ENCODE assay signal across 19 cellular contexts in genomic region chr17:64159051-64159590, GRCh38. TPM values are rescaled to one million over a fixed set of nuclear protein-coding genes. Genes with fewer than 3 reads are reported as not detected.
DNase-seq lines count a peak whose midpoint lies in the region; ATAC-seq and TF ChIP-seq lines count a peak whose summit lies in the region.
"Had no signal": no experiment of that assay in that cellular context is flagged by ENCODE, and none has a peak within 500 bp of the region (broad histone marks: within the 10 kb centered on the region; RNA-seq: fewer than 3 reads in every experiment).

No MANE protein-coding gene starts in this region.

- H3K4me3 ChIP-seq in left ventricle myocardium inferior (no peak overlapping the region), hepatocyte (no peak overlapping the region), prostate gland (no peak overlapping the region)
- H3K4me3 ChIP-seq: spleen had no signal

- peak overlapping the region; percentile 96 for H3K27ac ChIP-seq in left ventricle myocardium inferior (replicated peaks)
- peak overlapping the region; percentile 70 for H3K27ac ChIP-seq in hepatocyte
- peak overlapping the region; percentile 57 to 80 for H3K27ac ChIP-seq in prostate gland
- H3K27ac ChIP-seq: spleen had no signal

- no peak for ATAC-seq in activated CD4-positive, alpha-beta T cell treated with anti-CD3 and anti-CD28 coated beads for 36 hours
- ATAC-seq in stimulated activated naive CD8-positive, alpha-beta T cell treated with anti-CD3 and anti-CD28 coated beads, Interleukin-15, amount 100 ng/mL, for 72 hours: no peak
- ATAC-seq: left colon had no signal

- 73% methylated on average over 12 of the region's 12 CpGs for WGBS in hepatocyte (ENCODE audit: low lambda C conversion rate, missing lambda C conversion rate)
- 17% methylated on average over 12 of the region's 12 CpGs for WGBS in prostate gland

- intact Hi-C loops in left ventricle myocardium inferior (cut with micrococcal nuclease) (no loop called here), cardiac septum (cut with DNase I) (no loop called here), prostate gland (cut with DNase I) (no loop called here)
- intact Hi-C loops in activated CD4-positive, alpha-beta T cell treated with anti-CD3 and anti-CD28 coated beads for 36 hours (cut with DNase I, micrococcal nuclease): no loop called here

- H3K27me3 ChIP-seq in left ventricle myocardium inferior (ENCODE audit: low read depth) (no peaks in the 10 kb centered on the region), hepatocyte (no peaks in the 10 kb centered on the region), prostate gland (replicated peaks; ENCODE audit: insufficient read depth) (no peaks in the 10 kb centered on the region)
- H3K27me3 ChIP-seq: BE2C, spleen had no signal

- H3K4me1 Mint-ChIP-seq in activated CD4-positive, alpha-beta T cell treated with anti-CD3 and anti-CD28 coated beads for 36 hours: peaks cover 5% of the 10 kb centered on the region
- no peaks in the 10 kb centered on the region for H3K4me1 Mint-ChIP-seq in stimulated activated naive CD8-positive, alpha-beta T cell treated with anti-CD3 and anti-CD28 coated beads, Interleukin-15, amount 100 ng/mL, for 72 hours

- peak overlapping the region; percentile 22 for H3K4me2 ChIP-seq in hepatocyte

- peaks cover 4% of the 10 kb centered on the region for H3K36me3 Mint-ChIP-seq in activated CD4-positive, alpha-beta T cell treated with anti-CD3 and anti-CD28 coated beads for 36 hours (ENCODE audit: low read depth)

- H3K9me3 ChIP-seq in left ventricle myocardium inferior (replicated peaks) (no peaks in the 10 kb centered on the region), hepatocyte (ENCODE audit: low read depth) (no peaks in the 10 kb centered on the region), prostate gland (no peaks in the 10 kb centered on the region)
- H3K9me3 ChIP-seq: BE2C, spleen had no signal

- H3K4me3 Mint-ChIP-seq in activated CD4-positive, alpha-beta T cell treated with anti-CD3 and anti-CD28 coated beads for 36 hours: no peak overlapping the region
- H3K4me3 Mint-ChIP-seq in stimulated activated naive CD8-positive, alpha-beta T cell treated with anti-CD3 and anti-CD28 coated beads, Interleukin-15, amount 100 ng/mL, for 72 hours: no peak overlapping the region

- CTCF ChIA-PET in activated CD4-positive, alpha-beta T cell treated with anti-CD3 and anti-CD28 coated beads for 36 hours (lab: Charles Lee): interaction anchor here (1.2 kb wide), 1 partner anchor 109 kb away, joined by 3 read pairs; no protein-coding TSS in a partner anchor

- H3K27ac Mint-ChIP-seq in activated CD4-positive, alpha-beta T cell treated with anti-CD3 and anti-CD28 coated beads for 36 hours: no peak overlapping the region
- no peak overlapping the region for H3K27ac Mint-ChIP-seq in stimulated activated naive CD8-positive, alpha-beta T cell treated with anti-CD3 and anti-CD28 coated beads, Interleukin-15, amount 100 ng/mL, for 72 hours

- no peaks in the 10 kb centered on the region for H4K20me1 ChIP-seq in hepatocyte (ENCODE audit: insufficient read depth, poor library complexity, severe bottlenecking)

- no peaks in the 10 kb centered on the region for H3K9me3 Mint-ChIP-seq in activated CD4-positive, alpha-beta T cell treated with anti-CD3 and anti-CD28 coated beads for 36 hours (ENCODE audit: low read depth)
- no peaks in the 10 kb centered on the region for H3K9me3 Mint-ChIP-seq in stimulated activated naive CD8-positive, alpha-beta T cell treated with anti-CD3 and anti-CD28 coated beads, Interleukin-15, amount 100 ng/mL, for 72 hours

- H3K4me1 ChIP-seq in left ventricle myocardium inferior: peaks cover 76% of the 10 kb centered on the region
- H3K4me1 ChIP-seq in hepatocyte (ENCODE audit: insufficient read depth): peaks cover 31% of the 10 kb centered on the region
- H3K4me1 ChIP-seq in prostate gland (replicated peaks): peaks cover 12% of the 10 kb centered on the region

- no peak overlapping the region for H2AFZ ChIP-seq in hepatocyte

- no peaks in the 10 kb centered on the region for H3K79me2 ChIP-seq in hepatocyte

- no peaks in the 10 kb centered on the region for H3K9me2 ChIP-seq in hepatocyte (replicated peaks; ENCODE audit: insufficient read depth)

- H3K36me3 ChIP-seq in left ventricle myocardium inferior: peaks cover 12% of the 10 kb centered on the region
- no peaks in the 10 kb centered on the region for H3K36me3 ChIP-seq in hepatocyte (replicated peaks; ENCODE audit: insufficient read depth, low read depth)
- no peaks in the 10 kb centered on the region for H3K36me3 ChIP-seq in prostate gland
- H3K36me3 ChIP-seq: BE2C had no signal

- TF ChIP-seq CTCF in left ventricle myocardium inferior (IDR thresholded peaks at IDR 0.05; ENCODE audit: borderline replicate concordance) (no peak), hepatocyte (IDR thresholded peaks at IDR 0.05; ENCODE audit: poor library complexity) (no peak), prostate gland (IDR thresholded peaks at IDR 0.05) (peak in 1 of 4 experiments; percentile 1)

- DNase-seq in left ventricle myocardium inferior (no peak), cardiac septum (ENCODE audit: low spot score) (no peak), hepatocyte (ENCODE audit: low spot score) (no peak), prostate gland (ENCODE audit: low spot score) (peak; percentile 84), amniotic stem cell (lab: John Stamatoyannopoulos, UW) (no peak)
- DNase-seq in activated CD4-positive, alpha-beta T cell treated with anti-CD3 and anti-CD28 coated beads for 36 hours: no peak
- DNase-seq in stimulated activated naive CD8-positive, alpha-beta T cell treated with anti-CD3 and anti-CD28 coated beads, Interleukin-15, amount 100 ng/mL, for 72 hours: no peak
- DNase-seq in stimulated activated CD4-positive, alpha-beta T cell treated with anti-CD3 and anti-CD28 coated beads, Interleukin-1b, Interleukin-23, amount 100 ng/mL, for 48 hours: no peak
- DNase-seq: activated naive CD4-positive, alpha-beta T cell treated with anti-CD3 and anti-CD28 coated beads, Interleukin-2, amount 50 U/mL, for 16 hours; BE2C; COR-L47; DND-41; effector CD4-positive, alpha-beta T cell; left colon; NCI-H146; spleen; stimulated activated CD4-positive, alpha-beta T cell treated with anti-CD3 and anti-CD28 coated beads, Interleukin-4, amount 100 ng/mL, for 24 hours; stimulated activated naive CD4-positive, alpha-beta T cell treated with Interleukin-2 at 50 U/mL for 16 hours; T-helper 9 cell had no signal

- POLR2A ChIA-PET in activated CD4-positive, alpha-beta T cell treated with anti-CD3 and anti-CD28 coated beads for 36 hours (lab: Charles Lee): no interaction called here

- no peak for TF ChIP-seq POLR2A in prostate gland (IDR thresholded peaks at IDR 0.05)

- no peaks in the 10 kb centered on the region for H3K27me3 Mint-ChIP-seq in activated CD4-positive, alpha-beta T cell treated with anti-CD3 and anti-CD28 coated beads for 36 hours
- no peaks in the 10 kb centered on the region for H3K27me3 Mint-ChIP-seq in stimulated activated naive CD8-positive, alpha-beta T cell treated with anti-CD3 and anti-CD28 coated beads, Interleukin-15, amount 100 ng/mL, for 72 hours

RNA-seq across cellular contexts. Expression of gene ERN1, which starts 29.2 kb away (rescaled TPM):
- 9.3 TPM for total RNA-seq in left ventricle myocardium inferior
- total RNA-seq in cardiac septum: 6.9 TPM
- 10.3 and 14.3 TPM in 2 replicates for total RNA-seq in hepatocyte
- polyA plus RNA-seq in hepatocyte: 16.5 and 19.4 TPM in 2 replicates
- total RNA-seq in prostate gland: 10 to 100 TPM; 14.4 to 21.4 TPM
- 10 to 100 TPM; 23.7 to 26.8 TPM for total RNA-seq in activated CD4-positive, alpha-beta T cell treated with anti-CD3 and anti-CD28 coated beads for 36 hours
